1 cellular context compared by ENCODE assay signal in the genomic region with DNA sequence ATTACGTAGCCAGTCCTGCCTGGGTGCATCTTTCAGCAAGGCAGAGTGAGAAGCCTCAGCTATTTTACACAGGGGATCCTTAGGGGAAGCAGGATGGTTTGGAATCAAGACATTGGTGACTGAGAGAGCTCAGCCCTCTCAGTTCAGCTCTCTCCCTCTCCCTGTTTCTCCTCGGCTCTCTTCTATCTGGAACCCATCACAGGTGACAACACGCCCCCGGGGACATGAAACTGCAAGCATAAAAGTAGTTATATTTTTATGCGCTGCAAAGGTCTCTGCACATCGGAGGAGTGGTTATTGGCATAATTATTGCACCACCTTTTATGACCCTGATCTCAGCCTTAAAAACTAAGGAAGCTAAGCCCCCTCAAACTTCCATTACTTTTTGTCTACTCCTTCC.
TF ChIP-seq lines count a peak whose summit lies in the region.

No MANE protein-coding gene starts in this region.

TF ChIP-seq in SK-N-SH treated with all-trans-retinoic acid at 6 μM for 48 hours, 23 proteins besides CTCF, POLR2A, EP300 and RAD21 (continued from another document):
- no peak for TF ChIP-seq CSRNP3 (CRISPR knock-in tag; IDR thresholded peaks at IDR 0.05)
- no peak for TF ChIP-seq ESRRG (CRISPR knock-in tag; IDR thresholded peaks at IDR 0.05)
- no peak for TF ChIP-seq TSHZ2 (CRISPR knock-in tag; IDR thresholded peaks at IDR 0.05)
- TF ChIP-seq, protein P1, sequence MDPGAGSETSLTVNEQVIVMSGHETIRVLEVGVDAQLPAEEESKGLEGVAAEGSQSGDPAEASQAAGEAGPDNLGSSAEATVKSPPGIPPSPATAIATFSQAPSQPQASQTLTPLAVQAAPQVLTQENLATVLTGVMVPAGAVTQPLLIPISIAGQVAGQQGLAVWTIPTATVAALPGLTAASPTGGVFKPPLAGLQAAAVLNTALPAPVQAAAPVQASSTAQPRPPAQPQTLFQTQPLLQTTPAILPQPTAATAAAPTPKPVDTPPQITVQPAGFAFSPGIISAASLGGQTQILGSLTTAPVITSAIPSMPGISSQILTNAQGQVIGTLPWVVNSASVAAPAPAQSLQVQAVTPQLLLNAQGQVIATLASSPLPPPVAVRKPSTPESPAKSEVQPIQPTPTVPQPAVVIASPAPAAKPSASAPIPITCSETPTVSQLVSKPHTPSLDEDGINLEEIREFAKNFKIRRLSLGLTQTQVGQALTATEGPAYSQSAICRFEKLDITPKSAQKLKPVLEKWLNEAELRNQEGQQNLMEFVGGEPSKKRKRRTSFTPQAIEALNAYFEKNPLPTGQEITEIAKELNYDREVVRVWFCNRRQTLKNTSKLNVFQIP (CRISPR knock-in tag; IDR thresholded peaks at IDR 0.05; ENCODE audit: borderline replicate concordance, low read depth), result no peak
- TF ChIP-seq, protein P2, sequence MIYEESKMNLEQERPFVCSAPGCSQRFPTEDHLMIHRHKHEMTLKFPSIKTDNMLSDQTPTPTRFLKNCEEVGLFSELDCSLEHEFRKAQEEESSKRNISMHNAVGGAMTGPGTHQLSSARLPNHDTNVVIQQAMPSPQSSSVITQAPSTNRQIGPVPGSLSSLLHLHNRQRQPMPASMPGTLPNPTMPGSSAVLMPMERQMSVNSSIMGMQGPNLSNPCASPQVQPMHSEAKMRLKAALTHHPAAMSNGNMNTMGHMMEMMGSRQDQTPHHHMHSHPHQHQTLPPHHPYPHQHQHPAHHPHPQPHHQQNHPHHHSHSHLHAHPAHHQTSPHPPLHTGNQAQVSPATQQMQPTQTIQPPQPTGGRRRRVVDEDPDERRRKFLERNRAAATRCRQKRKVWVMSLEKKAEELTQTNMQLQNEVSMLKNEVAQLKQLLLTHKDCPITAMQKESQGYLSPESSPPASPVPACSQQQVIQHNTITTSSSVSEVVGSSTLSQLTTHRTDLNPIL (CRISPR knock-in tag; IDR thresholded peaks at IDR 0.05; ENCODE audit: low read depth), result no peak
- TF ChIP-seq ZFP30 (CRISPR knock-in tag; IDR thresholded peaks at IDR 0.05), result no peak
- no peak for TF ChIP-seq RARB (CRISPR knock-in tag; IDR thresholded peaks at IDR 0.05)
- TF ChIP-seq TOX (CRISPR knock-in tag; IDR thresholded peaks at IDR 0.05; ENCODE audit: borderline replicate concordance), result no peak
- no peak for TF ChIP-seq CSDC2 (CRISPR knock-in tag; IDR thresholded peaks at IDR 0.05)
- no peak for TF ChIP-seq GLIS3 (CRISPR knock-in tag; IDR thresholded peaks at IDR 0.05)
- no peak for TF ChIP-seq ZFP3 (CRISPR knock-in tag; IDR thresholded peaks at IDR 0.05)
